Comparison of ENCODE assay signal across 10 cellular contexts in the genomic region with DNA sequence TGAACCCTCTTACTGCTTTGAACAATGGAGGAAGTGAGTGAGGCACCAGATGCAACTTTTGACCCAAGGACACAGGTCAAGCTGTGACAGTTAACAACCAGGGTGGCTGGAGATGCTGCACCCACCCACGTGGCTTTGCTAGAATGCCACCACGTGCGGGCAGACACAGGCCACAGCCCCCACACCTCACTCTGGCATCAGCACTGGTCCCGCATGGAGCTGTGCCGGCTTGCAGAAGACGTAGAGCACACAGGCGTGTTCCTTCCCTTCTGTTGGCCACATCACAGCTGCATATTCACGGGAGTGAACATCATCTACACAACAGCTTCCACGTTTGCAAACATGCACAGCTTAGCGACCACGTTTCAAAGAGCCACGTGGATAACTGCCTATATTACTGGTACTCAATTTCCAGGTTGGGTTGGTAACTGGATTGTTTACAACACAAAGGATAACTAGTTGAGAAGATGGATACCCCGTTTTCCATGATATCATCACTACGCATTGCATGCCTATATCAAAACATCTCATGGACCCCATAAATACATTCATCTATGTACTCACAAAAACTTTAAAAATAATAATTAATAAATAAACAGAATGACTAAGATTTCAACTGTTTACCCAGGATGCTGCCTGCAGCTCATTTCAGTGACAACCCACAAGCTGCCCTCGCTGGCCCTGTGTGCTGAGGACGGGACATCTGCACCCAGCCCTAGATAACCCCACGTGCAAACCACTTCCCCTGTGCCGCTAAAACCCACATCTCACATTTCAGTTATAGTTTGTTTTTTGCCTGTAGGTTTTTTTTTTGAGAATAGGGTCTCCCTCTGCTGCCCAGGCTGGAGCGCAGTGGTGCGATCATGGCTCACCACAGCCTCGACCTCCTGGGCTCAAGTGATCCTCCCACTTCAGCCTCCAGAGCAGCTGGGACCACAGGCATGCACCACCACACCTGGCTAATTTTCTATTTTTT.
A peak's percentile ranks its signal among the peaks of the same experiment; 100 is the strongest.
DNase-seq lines count a peak whose midpoint lies in the region; ATAC-seq and TF ChIP-seq lines count a peak whose summit lies in the region.
"Had no signal": no experiment of that assay in that cellular context is flagged by ENCODE, and none has a peak within 500 bp of the region (broad histone marks: within the 10 kb centered on the region; RNA-seq: fewer than 3 reads in every experiment).

No MANE protein-coding gene starts in this region.

- no peak overlapping the region for H3K27ac ChIP-seq in aorta (ENCODE audit: low read depth in 1 of 2, low read length in 2 of 2)

- ATAC-seq in left colon (peak; percentile 11), aorta (ENCODE audit: low FRiP score) (no peak)

- peaks cover 92% of the 10 kb centered on the region for H3K4me1 Mint-ChIP-seq in activated CD4-positive, alpha-beta memory T cell treated with anti-CD3 and anti-CD28 coated beads for 36 hours (ENCODE audit: low read depth)

- H3K4me3 Mint-ChIP-seq in activated CD4-positive, alpha-beta memory T cell treated with anti-CD3 and anti-CD28 coated beads for 36 hours: no peak overlapping the region

- intact Hi-C loops in activated CD4-positive, alpha-beta memory T cell treated with anti-CD3 and anti-CD28 coated beads for 36 hours (cut with micrococcal nuclease): no loop called here
- intact Hi-C loops in left colon (cut with DNase I, micrococcal nuclease) (no loop called here), aorta (cut with DNase I) (no loop called here)

- CTCF ChIA-PET in activated CD4-positive, alpha-beta memory T cell treated with anti-CD3 and anti-CD28 coated beads for 36 hours (lab: Charles Lee): interaction anchor here (0.8 to 1.1 kb wide), 2 partner anchors 10 to 118 kb away, joined by 3 read pairs; no protein-coding TSS in a partner anchor

- TF ChIP-seq CTCF in GM13976 (IDR thresholded peaks at IDR 0.05; ENCODE audit: borderline replicate concordance, control extremely low read depth, extremely low read depth, insufficient read depth, missing control alignments): no peak

- POLR2A ChIA-PET in activated CD4-positive, alpha-beta memory T cell treated with anti-CD3 and anti-CD28 coated beads for 36 hours (lab: Charles Lee): interaction anchor here (2.3 kb wide), 1 partner anchor 8 kb away, joined by 8 read pairs; no protein-coding TSS in a partner anchor

- H3K36me3 ChIP-seq in aorta (ENCODE audit: control insufficient read depth in 1 of 2, insufficient read depth in 2 of 2, low read length in 1 of 2): no peaks in the 10 kb centered on the region

- peaks cover 23% of the 10 kb centered on the region for H3K36me3 Mint-ChIP-seq in activated CD4-positive, alpha-beta memory T cell treated with anti-CD3 and anti-CD28 coated beads for 36 hours

- 86 to 87% methylated on average over 21 of the region's 21 CpGs for WGBS in aorta, 2 donors

- no peaks in the 10 kb centered on the region for H3K27me3 ChIP-seq in aorta (ENCODE audit: control insufficient read depth in 1 of 2, insufficient read depth in 2 of 2, low read length in 1 of 2)
- H3K27me3 ChIP-seq: MG63 had no signal

- peak overlapping the region; percentile 49 for H3K27ac Mint-ChIP-seq in activated CD4-positive, alpha-beta memory T cell treated with anti-CD3 and anti-CD28 coated beads for 36 hours

- DNase-seq in stimulated activated CD4-positive, alpha-beta T cell treated with anti-CD3 and anti-CD28 coated beads, Interleukin-15, amount 100 ng/mL, for 24 hours: peak; percentile 41
- DNase-seq in stimulated activated CD4-positive, alpha-beta T cell treated with anti-CD3 and anti-CD28 coated beads, Interleukin-4, amount 100 ng/mL, for 24 hours: no peak
- peak; percentile 68 for DNase-seq in activated CD4-positive, alpha-beta memory T cell treated with anti-CD3 and anti-CD28 coated beads for 36 hours
- DNase-seq in left colon (no peak), aorta (peak; percentile 59), GM13976 (ENCODE audit: low spot score) (no peak), G401 (ENCODE audit: low spot score) (no peak), A172 (ENCODE audit: low spot score) (no peak)
- DNase-seq: MG63; stimulated activated CD4-positive, alpha-beta T cell treated with anti-CD3 and anti-CD28 coated beads, Interleukin-2, amount 100 ng/mL, for 24 hours had no signal

- H3K9me3 Mint-ChIP-seq in activated CD4-positive, alpha-beta memory T cell treated with anti-CD3 and anti-CD28 coated beads for 36 hours: no peaks in the 10 kb centered on the region

- H3K9me3 ChIP-seq in aorta (ENCODE audit: control insufficient read depth, low read length): no peaks in the 10 kb centered on the region
- H3K9me3 ChIP-seq: MG63 had no signal

- no peak overlapping the region for H3K4me3 ChIP-seq in aorta (ENCODE audit: low read length in 2 of 2)
- H3K4me3 ChIP-seq: MG63 had no signal

- in situ Hi-C loops in GM13976 (cut with MboI; ENCODE audit: low sequenced_read_pairs, unreplicated experiment) (no loop called here), G401 (cut with HindIII; ENCODE audit: low sequenced_read_pairs) (no loop called here)

- H3K27me3 Mint-ChIP-seq in activated CD4-positive, alpha-beta memory T cell treated with anti-CD3 and anti-CD28 coated beads for 36 hours: no peaks in the 10 kb centered on the region

- H3K4me1 ChIP-seq in aorta (ENCODE audit: control insufficient read depth in 1 of 2, insufficient read depth in 2 of 2, low read length in 2 of 2): no peaks in the 10 kb centered on the region

Comparison
In these comparisons a context has a peak if more than half of its experiments do, and no peak if none do; other contexts are left out.
1. DNase-seq: peak in stimulated activated CD4-positive, alpha-beta T cell treated with anti-CD3 and anti-CD28 coated beads, Interleukin-15, amount 100 ng/mL, for 24 hours (single experiment), activated CD4-positive, alpha-beta memory T cell treated with anti-CD3 and anti-CD28 coated beads for 36 hours (single experiment) and aorta (2 of 2); none in stimulated activated CD4-positive, alpha-beta T cell treated with anti-CD3 and anti-CD28 coated beads, Interleukin-4, amount 100 ng/mL, for 24 hours (single experiment), left colon (0 of 2), GM13976 (single experiment), G401 (single experiment) and A172 (single experiment).